ENCODE assay signal across 25 cellular contexts in the genomic region with DNA sequence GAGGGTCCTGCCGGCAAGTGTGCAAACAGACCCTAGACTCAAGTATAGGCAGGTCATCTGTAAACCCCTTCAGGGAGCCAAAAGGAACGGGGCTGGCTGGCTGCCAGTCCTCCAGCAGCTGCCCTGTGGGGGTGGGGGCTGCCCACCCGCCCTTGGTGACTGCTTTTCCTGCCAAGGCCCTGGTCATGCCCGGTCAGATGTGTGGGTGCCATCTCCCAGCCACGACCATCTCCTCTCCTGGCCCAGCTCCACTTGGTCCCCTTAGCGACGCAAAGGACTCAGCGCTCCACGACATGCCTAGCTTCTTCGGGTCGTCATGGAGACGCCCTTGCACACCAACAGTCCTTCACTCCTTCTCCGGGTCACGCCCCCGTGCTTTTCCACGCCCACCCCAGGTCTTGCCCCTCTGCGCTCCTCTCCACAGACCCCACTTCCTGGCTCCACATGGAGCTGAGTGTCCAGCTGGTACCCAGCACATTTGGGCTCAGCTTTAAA. TPM values are rescaled to one million over a fixed set of nuclear protein-coding genes. Genes with fewer than 3 reads are reported as not detected.
DNase-seq lines count a peak whose midpoint lies in the region; ATAC-seq and TF ChIP-seq lines count a peak whose summit lies in the region.
"Had no signal": no experiment of that assay in that cellular context is flagged by ENCODE, and none has a peak within 500 bp of the region (broad histone marks: within the 10 kb centered on the region; RNA-seq: fewer than 3 reads in every experiment).

No MANE protein-coding gene starts in this region.

- DNase-seq in DMS79 treated with DMSO at 0.1 percent for 48 hours (lab: John Stamatoyannopoulos, UW): peak; percentile 85
- peak; percentile 58 for DNase-seq in NCI-H2029 (lab: John Stamatoyannopoulos, UW)
- DNase-seq in endodermal cell: peak; percentile 54
- no peak for DNase-seq in stimulated activated CD8-positive, alpha-beta memory T cell treated with anti-CD3 and anti-CD28 coated beads, Interleukin-4, amount 100 ng/mL, for 48 hours
- no peak for DNase-seq in ascending aorta (ENCODE audit: low spot score in 2 of 2)
- DNase-seq in activated naive CD4-positive, alpha-beta T cell treated with anti-CD3 and anti-CD28 coated beads, Interleukin-2, amount 50 U/mL, for 72 hours (ENCODE audit: low spot score in 2 of 2): no peak
- DNase-seq: activated CD8-positive, alpha-beta T cell treated with anti-CD3 and anti-CD28 coated beads for 36 hours; activated naive CD4-positive, alpha-beta T cell treated with anti-CD3 and anti-CD28 coated beads, Interleukin-2, amount 10 ng/mL, durations not matched to agents 7 days and 5 days; activated T-cell treated with anti-CD3 and anti-CD28 coated beads, Interleukin-2, amount 50 U/mL, for 4 hours; AML-193; cerebellar nuclear complex; effector CD4-positive, alpha-beta T cell; left ventricle myocardium superior; NCI-H1694 treated with DMSO at 0.1 percent for 48 hours; NCI-H526; occipital lobe; stimulated activated naive CD4-positive, alpha-beta T cell; tibial artery had no signal

- peaks cover 10% of the 10 kb centered on the region for H3K4me1 Mint-ChIP-seq in endodermal cell

- no peaks in the 10 kb centered on the region for H3K9me3 Mint-ChIP-seq in endodermal cell
- H3K9me3 Mint-ChIP-seq in activated naive CD4-positive, alpha-beta T cell treated with anti-CD3 and anti-CD28 coated beads, Interleukin-2, amount 50 U/mL, for 72 hours: no peaks in the 10 kb centered on the region
- H3K9me3 Mint-ChIP-seq: activated CD8-positive, alpha-beta T cell treated with anti-CD3 and anti-CD28 coated beads for 36 hours; activated T-cell treated with anti-CD3 and anti-CD28 coated beads, Interleukin-2, amount 50 U/mL, for 4 hours; GM23338 had no signal

- no peak overlapping the region for H3K4me3 Mint-ChIP-seq in endodermal cell
- H3K4me3 Mint-ChIP-seq: activated CD8-positive, alpha-beta T cell treated with anti-CD3 and anti-CD28 coated beads for 36 hours; activated naive CD4-positive, alpha-beta T cell treated with anti-CD3 and anti-CD28 coated beads, Interleukin-2, amount 10 ng/mL, durations not matched to agents 7 days and 5 days; activated T-cell treated with anti-CD3 and anti-CD28 coated beads, Interleukin-2, amount 50 U/mL, for 4 hours; GM23338; T-helper 2 cell treated with Interferon-gamma antibody and Interleukin-4, amounts not matched to agents 5 μg/mL and 100 μg/mL, for 36 hours had no signal

- H3K9me3 ChIP-seq in endodermal cell (ENCODE audit: control insufficient read depth, low read length) (no peaks in the 10 kb centered on the region), ascending aorta (no peaks in the 10 kb centered on the region)
- H3K9me3 ChIP-seq: gastroesophageal sphincter, right atrium auricular region, SJSA1, tibial artery had no signal

- ATAC-seq in activated naive CD4-positive, alpha-beta T cell treated with anti-CD3 and anti-CD28 coated beads, Interleukin-2, amount 50 U/mL, for 72 hours: no peak
- ATAC-seq: activated CD8-positive, alpha-beta T cell treated with anti-CD3 and anti-CD28 coated beads for 36 hours; activated T-cell treated with anti-CD3 and anti-CD28 coated beads, Interleukin-2, amount 50 U/mL, for 4 hours; esophagus mucosa; gastroesophageal sphincter; GM23338; left ventricle myocardium superior had no signal

- no peaks in the 10 kb centered on the region for H3K27me3 ChIP-seq in endodermal cell (ENCODE audit: control insufficient read depth, insufficient read depth, low read length, poor library complexity, severe bottlenecking)
- H3K27me3 ChIP-seq in rectal smooth muscle tissue (ENCODE audit: control insufficient read depth, insufficient read depth, low read length): peaks cover 3% of the 10 kb centered on the region
- no peaks in the 10 kb centered on the region for H3K27me3 ChIP-seq in ascending aorta

- H3K4me3 ChIP-seq in endodermal cell (ENCODE audit: low read length) (no peak overlapping the region), rectal smooth muscle tissue (ENCODE audit: low read length) (peak overlapping the region; percentile 61), ascending aorta (no peak overlapping the region)
- H3K4me3 ChIP-seq: gastroesophageal sphincter, GM23338, right atrium auricular region, SJSA1, tibial artery had no signal

- intact Hi-C loops in ascending aorta (cut with DNase I): no loop called here

- peaks cover 9% of the 10 kb centered on the region for H3K27me3 Mint-ChIP-seq in endodermal cell (ENCODE audit: insufficient read depth)

- H3K27ac ChIP-seq in endodermal cell (ENCODE audit: low read depth, low read length) (no peak overlapping the region), rectal smooth muscle tissue (ENCODE audit: low read depth, low read length) (no peak overlapping the region), ascending aorta (no peak overlapping the region)
- H3K27ac ChIP-seq: gastroesophageal sphincter, right atrium auricular region, SJSA1, tibial artery had no signal

- H3K4me1 ChIP-seq in endodermal cell (ENCODE audit: control insufficient read depth, insufficient read depth, low read length): no peaks in the 10 kb centered on the region
- no peaks in the 10 kb centered on the region for H3K4me1 ChIP-seq in rectal smooth muscle tissue (ENCODE audit: control insufficient read depth, insufficient read depth, low read length)
- no peaks in the 10 kb centered on the region for H3K4me1 ChIP-seq in ascending aorta
- H3K4me1 ChIP-seq: SJSA1 had no signal

- whole genome bisulfite sequencing in endodermal cell (ENCODE audit: insufficient coverage in 1 of 2, insufficient read length in 1 of 2), 2 experiments: 81 to 91% methylated on average over 15 to 17 of the region's 17 CpGs

- H3K36me3 ChIP-seq in endodermal cell (ENCODE audit: control insufficient read depth, insufficient read depth, low read length) (no peaks in the 10 kb centered on the region), rectal smooth muscle tissue (ENCODE audit: control insufficient read depth, insufficient read depth, low read length) (no peaks in the 10 kb centered on the region), ascending aorta (no peaks in the 10 kb centered on the region)
- H3K36me3 ChIP-seq: gastroesophageal sphincter, right atrium auricular region, SJSA1, tibial artery had no signal

- H3K9ac ChIP-seq in endodermal cell (ENCODE audit: extremely low read depth, low read length, poor library complexity, severe bottlenecking) (no peak overlapping the region), rectal smooth muscle tissue (ENCODE audit: low read length) (no peak overlapping the region)

- TF ChIP-seq CTCF in endodermal cell (conservative IDR thresholded peaks at IDR 0.05) (no peak), ascending aorta (IDR thresholded peaks at IDR 0.05) (no peak)

- no peak overlapping the region for H3K27ac Mint-ChIP-seq in endodermal cell
- H3K27ac Mint-ChIP-seq in activated naive CD4-positive, alpha-beta T cell treated with anti-CD3 and anti-CD28 coated beads, Interleukin-2, amount 50 U/mL, for 72 hours: no peak overlapping the region
- H3K27ac Mint-ChIP-seq: activated CD8-positive, alpha-beta T cell treated with anti-CD3 and anti-CD28 coated beads for 36 hours; activated naive CD4-positive, alpha-beta T cell treated with anti-CD3 and anti-CD28 coated beads, Interleukin-2, amount 10 ng/mL, durations not matched to agents 7 days and 5 days; T-helper 2 cell treated with Interferon-gamma antibody and Interleukin-4, amounts not matched to agents 5 μg/mL and 100 μg/mL, for 36 hours had no signal

- no peaks in the 10 kb centered on the region for H3K36me3 Mint-ChIP-seq in endodermal cell (ENCODE audit: low read depth)
- peaks cover 0 to 12% of the 10 kb centered on the region in 2 donors for H3K36me3 Mint-ChIP-seq in activated naive CD4-positive, alpha-beta T cell treated with anti-CD3 and anti-CD28 coated beads, Interleukin-2, amount 50 U/mL, for 72 hours

RNA-seq across cellular contexts. Expression of a gene that starts 2.4 kb away (rescaled TPM):
- total RNA-seq in endodermal cell: 1 to 10 TPM in 1 of 2 donors, under 1 TPM in 1; 0.35 to 2.3 TPM
- polyA plus RNA-seq in endodermal cell (2013, experiment 1 of 2): 0.18 TPM
- 0.08 TPM for polyA plus RNA-seq in endodermal cell (2013, experiment 2 of 2)
- total RNA-seq in ascending aorta: not detected
- total RNA-seq in activated naive CD4-positive, alpha-beta T cell treated with anti-CD3 and anti-CD28 coated beads, Interleukin-2, amount 50 U/mL, for 72 hours: under 1 TPM; 0.32 to 0.41 TPM
- total RNA-seq: left ventricle myocardium superior, occipital lobe, SJSA1 had no signal

Comparison
In these comparisons a context has a peak if more than half of its experiments do, and no peak if none do; other contexts are left out.
1. DNase-seq: peak in DMS79 treated with DMSO at 0.1 percent for 48 hours (single experiment), NCI-H2029 (single experiment) and endodermal cell (single experiment); none in stimulated activated CD8-positive, alpha-beta memory T cell treated with anti-CD3 and anti-CD28 coated beads, Interleukin-4, amount 100 ng/mL, for 48 hours (single experiment), ascending aorta (0 of 2) and activated naive CD4-positive, alpha-beta T cell treated with anti-CD3 and anti-CD28 coated beads, Interleukin-2, amount 50 U/mL, for 72 hours (0 of 2).